1 cellular context compared by ENCODE assay signal in the genomic region with DNA sequence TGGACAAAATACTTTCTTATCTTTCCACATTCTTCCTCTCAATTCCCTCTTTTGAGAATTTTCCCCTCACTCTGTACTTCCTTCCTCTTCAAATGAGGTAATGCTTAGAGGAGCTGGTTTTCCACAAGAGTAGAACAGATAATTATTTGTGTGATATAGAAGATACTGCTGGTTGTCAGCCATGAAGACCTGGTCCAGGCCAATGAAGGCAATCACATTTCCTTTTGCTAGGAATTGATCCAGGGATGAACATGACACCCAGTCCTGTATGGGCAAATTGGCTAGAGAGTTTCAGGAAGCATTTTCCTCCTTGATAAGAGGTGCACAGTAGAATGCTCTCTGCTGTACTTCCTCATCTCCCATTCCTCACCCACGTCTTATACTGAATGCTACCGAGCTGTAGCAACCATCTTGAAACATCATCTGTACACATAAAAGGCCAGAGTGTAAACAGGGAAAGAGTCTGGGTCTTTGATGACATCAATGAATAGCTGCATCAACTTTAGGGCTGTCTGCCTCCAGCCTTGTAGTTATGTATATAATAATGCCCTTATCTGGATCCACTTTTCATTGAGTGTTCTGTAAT.
TF ChIP-seq lines count a peak whose summit lies in the region.

No MANE protein-coding gene starts in this region.

TF ChIP-seq in K562, 482 proteins besides CTCF, POLR2A, EP300 and RAD21:
- TF ChIP-seq RERE (CRISPR knock-in tag; IDR thresholded peaks at IDR 0.05; ENCODE audit: borderline replicate concordance) (0 out of 2 replicates have a peak, but pooled peaks have one; percentile 58), CTBP1 (IDR thresholded peaks at IDR 0.05; ENCODE audit: borderline replicate concordance) (0 out of 2 replicates have a peak, but pooled peaks have one; percentile 15), ATF7 (IDR thresholded peaks at IDR 0.05) (peak; percentile 46), FOXK2 (conservative IDR thresholded peaks at IDR 0.05 in 1 of 2, IDR thresholded peaks at IDR 0.05 in 1 of 2; ENCODE audit: low read depth in 2 of 2) (peak; percentile 48 to 53; a peak in 1 of 4 replicates), C11orf30 (IDR thresholded peaks at IDR 0.05; ENCODE audit: low read depth) (no peak), CHCHD3 (CRISPR knock-in tag; IDR thresholded peaks at IDR 0.05) (no peak), YY1 (IDR thresholded peaks at IDR 0.05; ENCODE audit: borderline replicate concordance in 1 of 3, control insufficient read depth in 1 of 3, extremely low read depth in 1 of 3, insufficient read depth in 3 of 3, insufficient read length in 1 of 3, insufficient replicate concordance in 2 of 3, low read depth in 1 of 3, low read length in 2 of 3) (peak in 1 of 3 experiments; percentile 8), TEAD4 (IDR thresholded peaks at IDR 0.05; ENCODE audit: low read length) (peak; percentile 10; the same call in 1 of the 2 replicates), TEAD4 (CRISPR knock-in tag; IDR thresholded peaks at IDR 0.05; ENCODE audit: borderline replicate concordance) (no peak), CREM (IDR thresholded peaks at IDR 0.05; ENCODE audit: low read depth) (peak; percentile 26; the same call in 1 of the 2 replicates), ZNF766 (CRISPR knock-in tag; conservative IDR thresholded peaks at IDR 0.05) (0 out of 2 replicates have a peak, but pooled peaks have one; percentile 20), MTF1 (CRISPR knock-in tag; IDR thresholded peaks at IDR 0.05; ENCODE audit: borderline replicate concordance) (no peak)
- TF ChIP-seq, protein P1, sequence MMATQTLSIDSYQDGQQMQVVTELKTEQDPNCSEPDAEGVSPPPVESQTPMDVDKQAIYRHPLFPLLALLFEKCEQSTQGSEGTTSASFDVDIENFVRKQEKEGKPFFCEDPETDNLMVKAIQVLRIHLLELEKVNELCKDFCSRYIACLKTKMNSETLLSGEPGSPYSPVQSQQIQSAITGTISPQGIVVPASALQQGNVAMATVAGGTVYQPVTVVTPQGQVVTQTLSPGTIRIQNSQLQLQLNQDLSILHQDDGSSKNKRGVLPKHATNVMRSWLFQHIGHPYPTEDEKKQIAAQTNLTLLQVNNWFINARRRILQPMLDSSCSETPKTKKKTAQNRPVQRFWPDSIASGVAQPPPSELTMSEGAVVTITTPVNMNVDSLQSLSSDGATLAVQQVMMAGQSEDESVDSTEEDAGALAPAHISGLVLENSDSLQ (IDR thresholded peaks at IDR 0.05), result peak; percentile 60; the same call in 1 of the 2 replicates
- TF ChIP-seq, protein P2, sequence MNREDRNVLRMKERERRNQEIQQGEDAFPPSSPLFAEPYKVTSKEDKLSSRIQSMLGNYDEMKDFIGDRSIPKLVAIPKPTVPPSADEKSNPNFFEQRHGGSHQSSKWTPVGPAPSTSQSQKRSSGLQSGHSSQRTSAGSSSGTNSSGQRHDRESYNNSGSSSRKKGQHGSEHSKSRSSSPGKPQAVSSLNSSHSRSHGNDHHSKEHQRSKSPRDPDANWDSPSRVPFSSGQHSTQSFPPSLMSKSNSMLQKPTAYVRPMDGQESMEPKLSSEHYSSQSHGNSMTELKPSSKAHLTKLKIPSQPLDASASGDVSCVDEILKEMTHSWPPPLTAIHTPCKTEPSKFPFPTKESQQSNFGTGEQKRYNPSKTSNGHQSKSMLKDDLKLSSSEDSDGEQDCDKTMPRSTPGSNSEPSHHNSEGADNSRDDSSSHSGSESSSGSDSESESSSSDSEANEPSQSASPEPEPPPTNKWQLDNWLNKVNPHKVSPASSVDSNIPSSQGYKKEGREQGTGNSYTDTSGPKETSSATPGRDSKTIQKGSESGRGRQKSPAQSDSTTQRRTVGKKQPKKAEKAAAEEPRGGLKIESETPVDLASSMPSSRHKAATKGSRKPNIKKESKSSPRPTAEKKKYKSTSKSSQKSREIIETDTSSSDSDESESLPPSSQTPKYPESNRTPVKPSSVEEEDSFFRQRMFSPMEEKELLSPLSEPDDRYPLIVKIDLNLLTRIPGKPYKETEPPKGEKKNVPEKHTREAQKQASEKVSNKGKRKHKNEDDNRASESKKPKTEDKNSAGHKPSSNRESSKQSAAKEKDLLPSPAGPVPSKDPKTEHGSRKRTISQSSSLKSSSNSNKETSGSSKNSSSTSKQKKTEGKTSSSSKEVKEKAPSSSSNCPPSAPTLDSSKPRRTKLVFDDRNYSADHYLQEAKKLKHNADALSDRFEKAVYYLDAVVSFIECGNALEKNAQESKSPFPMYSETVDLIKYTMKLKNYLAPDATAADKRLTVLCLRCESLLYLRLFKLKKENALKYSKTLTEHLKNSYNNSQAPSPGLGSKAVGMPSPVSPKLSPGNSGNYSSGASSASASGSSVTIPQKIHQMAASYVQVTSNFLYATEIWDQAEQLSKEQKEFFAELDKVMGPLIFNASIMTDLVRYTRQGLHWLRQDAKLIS (CRISPR knock-in tag; IDR thresholded peaks at IDR 0.05), result peak; percentile 66; the same call in 1 of the 2 replicates
